ENCODE assay signal across 8 cellular contexts in genomic region chr6:14108571-14109410, GRCh38. TPM values are rescaled to one million over a fixed set of nuclear protein-coding genes. Genes with fewer than 3 reads are reported as not detected.
DNase-seq lines count a peak whose midpoint lies in the region; ATAC-seq and TF ChIP-seq lines count a peak whose summit lies in the region.

No MANE protein-coding gene starts in this region.

- H3K27ac ChIP-seq in breast epithelium (peak overlapping the region; percentile 52 to 78), mammary epithelial cell (ENCODE audit: insufficient read depth, low read depth, low read length) (no peak overlapping the region)

- H2AFZ ChIP-seq in mammary epithelial cell (ENCODE audit: low read depth, low read length) = no peak overlapping the region

- no peaks in the 10 kb centered on the region for H3K4me1 Mint-ChIP-seq in MCF 10A (ENCODE audit: insufficient read depth, unreplicated experiment)
- H3K4me1 Mint-ChIP-seq in stimulated activated naive CD8-positive, alpha-beta T cell treated with anti-CD3 and anti-CD28 coated beads, Interleukin-15, Interleukin-2, amounts not matched to agents 100 ng/mL and 50 ng/mL, for 24 hours (ENCODE audit: low read depth) = peaks cover 35% of the 10 kb centered on the region

- in situ Hi-C loops in mammary epithelial cell (cut with MboI; ENCODE audit: low sequenced_read_pairs in 2 of 2) = no loop called here

- no peaks in the 10 kb centered on the region for H3K79me2 ChIP-seq in mammary epithelial cell (ENCODE audit: insufficient read depth, low read length)

- H3K9me3 ChIP-seq in breast epithelium (no peaks in the 10 kb centered on the region), mammary epithelial cell (replicated peaks; ENCODE audit: insufficient read depth, low read length) (peaks cover 12% of the 10 kb centered on the region)

- H3K27me3 Mint-ChIP-seq in MCF 10A (ENCODE audit: insufficient read depth, unreplicated experiment) = no peaks in the 10 kb centered on the region
- H3K27me3 Mint-ChIP-seq in stimulated activated naive CD8-positive, alpha-beta T cell treated with anti-CD3 and anti-CD28 coated beads, Interleukin-15, Interleukin-2, amounts not matched to agents 100 ng/mL and 50 ng/mL, for 24 hours = peaks cover 14% of the 10 kb centered on the region

- no peak overlapping the region for H3K9ac ChIP-seq in mammary epithelial cell (ENCODE audit: insufficient read depth, low read length)

- no peak overlapping the region for H3K27ac Mint-ChIP-seq in MCF 10A (ENCODE audit: low read depth, unreplicated experiment)
- peak overlapping the region; percentile 89 for H3K27ac Mint-ChIP-seq in stimulated activated naive CD8-positive, alpha-beta T cell treated with anti-CD3 and anti-CD28 coated beads, Interleukin-15, Interleukin-2, amounts not matched to agents 100 ng/mL and 50 ng/mL, for 24 hours

- H3K4me3 ChIP-seq in breast epithelium (peak overlapping the region in 1 of 3 donors; percentile 33), mammary epithelial cell (replicated peaks in 1 of 3; ENCODE audit: insufficient read depth in 1 of 3, low read depth in 2 of 3, low read length in 3 of 3) (no peak overlapping the region)

- no peak overlapping the region for H3K4me2 ChIP-seq in mammary epithelial cell (ENCODE audit: insufficient read depth, low read depth, low read length)

- peak; percentile 51 for ATAC-seq in HG02884 (IDR thresholded peaks at IDR 0.05; ENCODE audit: unreplicated experiment)

- H3K9me3 Mint-ChIP-seq in MCF 10A (ENCODE audit: unreplicated experiment) = peaks cover 7% of the 10 kb centered on the region
- peaks cover 22% of the 10 kb centered on the region for H3K9me3 Mint-ChIP-seq in stimulated activated naive CD8-positive, alpha-beta T cell treated with anti-CD3 and anti-CD28 coated beads, Interleukin-15, Interleukin-2, amounts not matched to agents 100 ng/mL and 50 ng/mL, for 24 hours

- BruUV-seq in MCF 10A (replicated peaks; lab: Mats Ljungman, UMichigan) (no TSS peak), mammary epithelial cell (replicated peaks; lab: Mats Ljungman, UMichigan) (no TSS peak)

- DNase-seq in breast epithelium (ENCODE audit: low spot score in 2 of 2) (no peak), MCF 10A (ENCODE audit: unreplicated experiment) (no peak), NCI-H510A treated with DMSO at 0.1 percent for 48 hours (lab: John Stamatoyannopoulos, UW) (peak; percentile 28), mammary epithelial cell (peak; percentile 32), NCI-H146 treated with DMSO at 0.1 percent for 48 hours (lab: John Stamatoyannopoulos, UW; ENCODE audit: unreplicated experiment) (no peak), cerebellar nuclear complex (lab: John Stamatoyannopoulos, UW) (no peak)

- H4K20me1 ChIP-seq in mammary epithelial cell (ENCODE audit: insufficient read depth, low read length) = no peaks in the 10 kb centered on the region

- intact Hi-C loops in breast epithelium (cut with DNase I; ENCODE audit: low total_unique reads) (no loop called here), MCF 10A (cut with micrococcal nuclease) (no loop called here), mammary epithelial cell (cut with micrococcal nuclease) (no loop called here)

- H3K36me3 Mint-ChIP-seq in MCF 10A (ENCODE audit: insufficient read depth, unreplicated experiment) = no peaks in the 10 kb centered on the region
- H3K36me3 Mint-ChIP-seq in stimulated activated naive CD8-positive, alpha-beta T cell treated with anti-CD3 and anti-CD28 coated beads, Interleukin-15, Interleukin-2, amounts not matched to agents 100 ng/mL and 50 ng/mL, for 24 hours (ENCODE audit: low read depth) = peaks cover 14% of the 10 kb centered on the region

- no peak for TF ChIP-seq POLR2A in breast epithelium (IDR thresholded peaks at IDR 0.05)

- POLR2A ChIA-PET in MCF 10A (lab: Yijun Ruan, JAX) = no interaction called here

- H3K36me3 ChIP-seq in breast epithelium = no peaks in the 10 kb centered on the region
- no peaks in the 10 kb centered on the region for H3K36me3 ChIP-seq in mammary epithelial cell (ENCODE audit: insufficient read depth, low read length)

- H3K4me1 ChIP-seq in breast epithelium = no peaks in the 10 kb centered on the region
- peaks cover 4% of the 10 kb centered on the region for H3K4me1 ChIP-seq in mammary epithelial cell (ENCODE audit: insufficient read depth, low read length)

- TF ChIP-seq CTCF in breast epithelium (IDR thresholded peaks at IDR 0.05) (no peak), MCF 10A (IDR thresholded peaks at IDR 0.05; ENCODE audit: unreplicated experiment) (no peak), mammary epithelial cell (conservative IDR thresholded peaks at IDR 0.05 in 1 of 2, IDR thresholded peaks at IDR 0.05 in 1 of 2; ENCODE audit: extremely low read depth in 1 of 2, insufficient read depth in 1 of 2, low read depth in 1 of 2, low read length in 2 of 2) (no peak)

- peaks cover 0 to 7% of the 10 kb centered on the region in 2 donors for H3K27me3 ChIP-seq in breast epithelium
- no peaks in the 10 kb centered on the region for H3K27me3 ChIP-seq in mammary epithelial cell (ENCODE audit: insufficient read depth, low read length)

- WGBS in mammary epithelial cell (ENCODE audit: low coverage, missing lambda C conversion rate) = 69% methylated on average over 13 of the region's 14 CpGs

- H3K4me3 Mint-ChIP-seq in MCF 10A (ENCODE audit: unreplicated experiment) = no peak overlapping the region
- peak overlapping the region; percentile 71 for H3K4me3 Mint-ChIP-seq in stimulated activated naive CD8-positive, alpha-beta T cell treated with anti-CD3 and anti-CD28 coated beads, Interleukin-15, Interleukin-2, amounts not matched to agents 100 ng/mL and 50 ng/mL, for 24 hours

- CTCF ChIA-PET in MCF 10A (lab: Yijun Ruan, JAX) = no interaction called here
- CTCF ChIA-PET in mammary epithelial cell (lab: Charles Lee; ENCODE audit: low non-redundant PET) = no interaction called here

- dilution Hi-C loops in mammary epithelial cell (cut with HindIII; ENCODE audit: low sequenced_read_pairs) = no loop called here

RNA-seq across cellular contexts. Expression of gene CD83, which starts 8.8 kb away (rescaled TPM):
- 10 to 100 TPM in 1 of 3 donors, 1 to 10 TPM in 2; 2.9 to 18.4 (median 4.0) TPM for total RNA-seq in breast epithelium
- 1.7 and 2.6 TPM in 2 replicates for total RNA-seq in MCF 10A (2022)
- total RNA-seq in mammary epithelial cell = 1 to 10 TPM in 1 of 2 donors, under 1 TPM in 1; 0.83 to 4.4 TPM
- polyA plus RNA-seq in mammary epithelial cell = 1.9 TPM
- polyA minus RNA-seq in mammary epithelial cell = 1.8 TPM

Comparison
In these comparisons a context has a peak if more than half of its experiments do, and no peak if none do; other contexts are left out.
1. DNase-seq: peak in NCI-H510A treated with DMSO at 0.1 percent for 48 hours (single experiment) and mammary epithelial cell (single experiment); none in breast epithelium (0 of 2), MCF 10A (single experiment), NCI-H146 treated with DMSO at 0.1 percent for 48 hours (single experiment) and cerebellar nuclear complex (0 of 2).